16 cellular contexts compared by ENCODE assay signal in genomic region chr2:43278683-43279220, GRCh38.
"Had no signal": no experiment of that assay in that cellular context is flagged by ENCODE, and none has a peak within 500 bp of the region (broad histone marks: within the 10 kb centered on the region; RNA-seq: fewer than 3 reads in every experiment).

No MANE protein-coding gene starts in this region.

- FAIRE-seq: colon, endothelial cell of umbilical vein had no signal

- ATAC-seq: activated CD4-positive, CD25-positive, alpha-beta regulatory T cell treated with anti-CD3 and anti-CD28 coated beads, Interleukin-2, amount 50 U/mL, for 24 hours; activated CD8-positive, alpha-beta memory T cell treated with anti-CD3 and anti-CD28 coated beads, Interleukin-2, amount 10 ng/mL, durations not matched to agents 7 days and 5 days; activated naive CD4-positive, alpha-beta T cell treated with anti-CD3 and anti-CD28 coated beads, Interleukin-2, amount 50 U/mL, for 72 hours; mucosa of descending colon; natural killer cell treated with Interleukin-12 subunit alpha and Interleukin-12 subunit beta and Interleukin-15 and Interleukin-18, amount 100 ng/mL, for 72 hours had no signal

- DNase-seq: activated CD4-positive, alpha-beta T cell treated with anti-CD3 and anti-CD28 coated beads, Interleukin-2, amount 50 U/mL, for 48 hours; activated CD8-positive, alpha-beta memory T cell treated with anti-CD3 and anti-CD28 coated beads, Interleukin-2, amount 10 ng/mL, durations not matched to agents 7 days and 5 days; activated effector memory CD4-positive, alpha-beta T cell treated with anti-CD3 and anti-CD28 coated beads, Interleukin-2, amount 50 U/mL, for 16 hours; activated T-cell treated with anti-CD3 and anti-CD28 coated beads, Interleukin-2, amount 50 U/mL, for 24 hours; mucosa of descending colon; ovary; retina; T-helper 2 cell had no signal

- H3K9me3 ChIP-seq: ovary, vagina had no signal

- H3K36me3 ChIP-seq: ovary had no signal

- H2AFZ ChIP-seq: hepatocyte had no signal

- H3K79me2 ChIP-seq: hepatocyte had no signal

- H3K27me3 ChIP-seq: hepatocyte, ovary, vagina had no signal

- H3K27ac ChIP-seq: hepatocyte, ovary had no signal

- H3K4me2 ChIP-seq: hepatocyte had no signal

- H3K4me3 ChIP-seq: hepatocyte, mucosa of descending colon, ovary, skin epidermis, vagina had no signal
